In the genomic region with DNA sequence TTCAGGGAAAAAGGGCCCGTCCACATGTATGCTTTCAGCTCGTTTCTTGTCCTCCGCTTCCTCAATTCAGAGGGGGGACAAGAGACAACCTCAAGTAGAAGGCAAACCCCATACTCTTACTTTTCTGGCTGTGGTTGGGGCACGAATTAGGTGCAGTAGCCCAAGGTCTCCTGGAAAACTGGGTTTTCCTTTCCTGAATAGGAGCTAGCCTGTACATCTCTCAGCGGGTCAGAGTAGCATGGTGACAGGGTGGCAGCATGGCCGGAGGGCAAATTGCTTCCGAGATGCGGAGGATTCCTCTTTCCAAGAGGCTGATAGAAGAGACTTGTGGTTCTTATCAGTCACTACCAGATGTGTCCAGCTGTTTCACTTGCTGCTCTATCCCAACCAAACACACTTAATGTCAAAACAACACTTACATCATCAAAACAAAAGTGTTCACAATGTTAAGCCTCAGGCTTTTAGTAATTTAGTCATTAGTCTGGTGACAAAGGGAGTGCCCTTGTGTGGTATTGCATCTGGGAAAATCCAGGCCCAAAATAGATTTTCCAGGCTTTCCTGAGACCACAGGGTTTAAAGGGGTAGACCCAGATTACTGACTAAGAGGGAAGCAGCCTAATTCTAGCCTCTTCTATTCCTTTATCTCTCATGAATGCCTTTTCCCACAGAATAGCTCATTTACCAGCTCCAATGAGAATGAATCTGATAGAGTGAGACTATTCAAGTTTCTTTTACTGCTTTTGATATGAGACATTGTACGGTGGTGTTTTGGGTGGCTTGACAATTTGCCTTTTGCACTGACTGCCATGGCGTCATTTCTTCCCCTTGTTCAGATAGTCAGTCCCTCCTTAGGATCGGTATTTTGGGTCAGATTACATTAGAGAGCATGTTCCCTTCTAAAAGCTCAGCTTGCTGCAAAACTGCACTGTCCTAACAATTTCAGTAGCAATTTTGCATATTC, we compare ENCODE assay signal across 1 cellular context.
TF ChIP-seq lines count a peak whose summit lies in the region.

No MANE protein-coding gene starts in this region.

TF ChIP-seq in K562, 482 proteins besides CTCF, POLR2A, EP300 and RAD21 (continued from another document and continues in another):
- TF ChIP-seq, protein P1, sequence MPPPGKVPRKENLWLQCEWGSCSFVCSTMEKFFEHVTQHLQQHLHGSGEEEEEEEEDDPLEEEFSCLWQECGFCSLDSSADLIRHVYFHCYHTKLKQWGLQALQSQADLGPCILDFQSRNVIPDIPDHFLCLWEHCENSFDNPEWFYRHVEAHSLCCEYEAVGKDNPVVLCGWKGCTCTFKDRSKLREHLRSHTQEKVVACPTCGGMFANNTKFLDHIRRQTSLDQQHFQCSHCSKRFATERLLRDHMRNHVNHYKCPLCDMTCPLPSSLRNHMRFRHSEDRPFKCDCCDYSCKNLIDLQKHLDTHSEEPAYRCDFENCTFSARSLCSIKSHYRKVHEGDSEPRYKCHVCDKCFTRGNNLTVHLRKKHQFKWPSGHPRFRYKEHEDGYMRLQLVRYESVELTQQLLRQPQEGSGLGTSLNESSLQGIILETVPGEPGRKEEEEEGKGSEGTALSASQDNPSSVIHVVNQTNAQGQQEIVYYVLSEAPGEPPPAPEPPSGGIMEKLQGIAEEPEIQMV (tag; conservative IDR thresholded peaks at IDR 0.05; ENCODE audit: low read depth), result no peak
- TF ChIP-seq STAT5B (CRISPR knock-in tag; IDR thresholded peaks at IDR 0.05) (no peak), FOXP1 (CRISPR knock-in tag; IDR thresholded peaks at IDR 0.05) (peak; percentile 92), SAP30 (IDR thresholded peaks at IDR 0.05; ENCODE audit: borderline replicate concordance, insufficient read depth, low read depth, low read length, poor library complexity, severe bottlenecking) (no peak), RHOXF2B (CRISPR knock-in tag; conservative IDR thresholded peaks at IDR 0.05) (no peak), KHSRP (IDR thresholded peaks at IDR 0.05) (peak; percentile 75), ZKSCAN3 (CRISPR knock-in tag; IDR thresholded peaks at IDR 0.05) (no peak; the same call in 1 of the 2 replicates), IFI16 (CRISPR knock-in tag; IDR thresholded peaks at IDR 0.05) (no peak), NEUROD1 (IDR thresholded peaks at IDR 0.05; ENCODE audit: borderline replicate concordance, low read depth, low read length, partially characterized antibody) (peak; percentile 80), ZNF212 (CRISPR knock-in tag; IDR thresholded peaks at IDR 0.05) (no peak), ZNF586 (CRISPR knock-in tag; conservative IDR thresholded peaks at IDR 0.05) (no peak), ZNF175 (CRISPR knock-in tag; IDR thresholded peaks at IDR 0.05; ENCODE audit: low read depth) (peak; percentile 95), CAMTA2 (CRISPR knock-in tag; conservative IDR thresholded peaks at IDR 0.05) (no peak), RFX1 (IDR thresholded peaks at IDR 0.05) (no peak; the same call in 1 of the 2 replicates), RBM17 (IDR thresholded peaks at IDR 0.05; ENCODE audit: borderline replicate concordance, low read depth, low read length) (no peak), ETV1 (tag; conservative IDR thresholded peaks at IDR 0.05; ENCODE audit: low read depth) (peak; percentile 91), KAT7 (CRISPR knock-in tag; IDR thresholded peaks at IDR 0.05; ENCODE audit: borderline replicate concordance) (0 out of 2 replicates have a peak, but pooled peaks have one; percentile 39), CREB1 (IDR thresholded peaks at IDR 0.05) (peak; percentile 74; the same call in 1 of the 2 replicates), CREB1 (CRISPR knock-in tag; IDR thresholded peaks at IDR 0.05) (peak; percentile 43; the same call in 1 of the 2 replicates), HDAC1 (IDR thresholded peaks at IDR 0.05) (peak in 1 of 2 experiments; percentile 76; a peak in 2 of 4 replicates), ZNF133 (CRISPR knock-in tag; IDR thresholded peaks at IDR 0.05) (no peak), LCOR (CRISPR knock-in tag; IDR thresholded peaks at IDR 0.05) (peak; percentile 87), ZC3H8 (IDR thresholded peaks at IDR 0.05) (no peak), ZNF311 (CRISPR knock-in tag; IDR thresholded peaks at IDR 0.05) (peak; percentile 73; the same call in 1 of the 2 replicates), E2F3 (CRISPR knock-in tag; IDR thresholded peaks at IDR 0.05) (no peak), BCOR (IDR thresholded peaks at IDR 0.05) (peak; percentile 78), ELF4 (CRISPR knock-in tag; IDR thresholded peaks at IDR 0.05) (no peak), CHD4 (IDR thresholded peaks at IDR 0.05; ENCODE audit: insufficient read depth, insufficient replicate concordance, low read depth, low read length, poor library complexity, severe bottlenecking) (no peak), C11orf30 (IDR thresholded peaks at IDR 0.05; ENCODE audit: low read depth) (no peak), NELFE (IDR thresholded peaks at IDR 0.05; ENCODE audit: insufficient read depth, insufficient read length) (no peak), SIRT6 (IDR thresholded peaks at IDR 0.05; ENCODE audit: low read depth, low read length) (no peak), ZNF143 (CRISPR knock-in tag; IDR thresholded peaks at IDR 0.05) (no peak), ZFP1 (CRISPR knock-in tag; IDR thresholded peaks at IDR 0.05) (no peak), NCOA4 (IDR thresholded peaks at IDR 0.05; ENCODE audit: partially characterized antibody) (no peak)
- TF ChIP-seq, protein P2, sequence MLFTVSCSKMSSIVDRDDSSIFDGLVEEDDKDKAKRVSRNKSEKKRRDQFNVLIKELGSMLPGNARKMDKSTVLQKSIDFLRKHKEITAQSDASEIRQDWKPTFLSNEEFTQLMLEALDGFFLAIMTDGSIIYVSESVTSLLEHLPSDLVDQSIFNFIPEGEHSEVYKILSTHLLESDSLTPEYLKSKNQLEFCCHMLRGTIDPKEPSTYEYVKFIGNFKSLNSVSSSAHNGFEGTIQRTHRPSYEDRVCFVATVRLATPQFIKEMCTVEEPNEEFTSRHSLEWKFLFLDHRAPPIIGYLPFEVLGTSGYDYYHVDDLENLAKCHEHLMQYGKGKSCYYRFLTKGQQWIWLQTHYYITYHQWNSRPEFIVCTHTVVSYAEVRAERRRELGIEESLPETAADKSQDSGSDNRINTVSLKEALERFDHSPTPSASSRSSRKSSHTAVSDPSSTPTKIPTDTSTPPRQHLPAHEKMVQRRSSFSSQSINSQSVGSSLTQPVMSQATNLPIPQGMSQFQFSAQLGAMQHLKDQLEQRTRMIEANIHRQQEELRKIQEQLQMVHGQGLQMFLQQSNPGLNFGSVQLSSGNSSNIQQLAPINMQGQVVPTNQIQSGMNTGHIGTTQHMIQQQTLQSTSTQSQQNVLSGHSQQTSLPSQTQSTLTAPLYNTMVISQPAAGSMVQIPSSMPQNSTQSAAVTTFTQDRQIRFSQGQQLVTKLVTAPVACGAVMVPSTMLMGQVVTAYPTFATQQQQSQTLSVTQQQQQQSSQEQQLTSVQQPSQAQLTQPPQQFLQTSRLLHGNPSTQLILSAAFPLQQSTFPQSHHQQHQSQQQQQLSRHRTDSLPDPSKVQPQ (CRISPR knock-in tag; IDR thresholded peaks at IDR 0.05; ENCODE audit: borderline replicate concordance), result no peak
- TF ChIP-seq, protein P3, sequence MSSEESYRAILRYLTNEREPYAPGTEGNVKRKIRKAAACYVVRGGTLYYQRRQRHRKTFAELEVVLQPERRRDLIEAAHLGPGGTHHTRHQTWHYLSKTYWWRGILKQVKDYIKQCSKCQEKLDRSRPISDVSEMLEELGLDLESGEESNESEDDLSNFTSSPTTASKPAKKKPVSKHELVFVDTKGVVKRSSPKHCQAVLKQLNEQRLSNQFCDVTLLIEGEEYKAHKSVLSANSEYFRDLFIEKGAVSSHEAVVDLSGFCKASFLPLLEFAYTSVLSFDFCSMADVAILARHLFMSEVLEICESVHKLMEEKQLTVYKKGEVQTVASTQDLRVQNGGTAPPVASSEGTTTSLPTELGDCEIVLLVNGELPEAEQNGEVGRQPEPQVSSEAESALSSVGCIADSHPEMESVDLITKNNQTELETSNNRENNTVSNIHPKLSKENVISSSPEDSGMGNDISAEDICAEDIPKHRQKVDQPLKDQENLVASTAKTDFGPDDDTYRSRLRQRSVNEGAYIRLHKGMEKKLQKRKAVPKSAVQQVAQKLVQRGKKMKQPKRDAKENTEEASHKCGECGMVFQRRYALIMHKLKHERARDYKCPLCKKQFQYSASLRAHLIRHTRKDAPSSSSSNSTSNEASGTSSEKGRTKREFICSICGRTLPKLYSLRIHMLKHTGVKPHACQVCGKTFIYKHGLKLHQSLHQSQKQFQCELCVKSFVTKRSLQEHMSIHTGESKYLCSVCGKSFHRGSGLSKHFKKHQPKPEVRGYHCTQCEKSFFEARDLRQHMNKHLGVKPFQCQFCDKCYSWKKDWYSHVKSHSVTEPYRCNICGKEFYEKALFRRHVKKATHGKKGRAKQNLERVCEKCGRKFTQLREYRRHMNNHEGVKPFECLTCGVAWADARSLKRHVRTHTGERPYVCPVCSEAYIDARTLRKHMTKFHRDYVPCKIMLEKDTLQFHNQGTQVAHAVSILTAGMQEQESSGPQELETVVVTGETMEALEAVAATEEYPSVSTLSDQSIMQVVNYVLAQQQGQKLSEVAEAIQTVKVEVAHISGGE (CRISPR knock-in tag; IDR thresholded peaks at IDR 0.05), result peak in 1 of 3 experiments; percentile 80; a peak in 2 of 6 replicates
- TF ChIP-seq, protein P4, sequence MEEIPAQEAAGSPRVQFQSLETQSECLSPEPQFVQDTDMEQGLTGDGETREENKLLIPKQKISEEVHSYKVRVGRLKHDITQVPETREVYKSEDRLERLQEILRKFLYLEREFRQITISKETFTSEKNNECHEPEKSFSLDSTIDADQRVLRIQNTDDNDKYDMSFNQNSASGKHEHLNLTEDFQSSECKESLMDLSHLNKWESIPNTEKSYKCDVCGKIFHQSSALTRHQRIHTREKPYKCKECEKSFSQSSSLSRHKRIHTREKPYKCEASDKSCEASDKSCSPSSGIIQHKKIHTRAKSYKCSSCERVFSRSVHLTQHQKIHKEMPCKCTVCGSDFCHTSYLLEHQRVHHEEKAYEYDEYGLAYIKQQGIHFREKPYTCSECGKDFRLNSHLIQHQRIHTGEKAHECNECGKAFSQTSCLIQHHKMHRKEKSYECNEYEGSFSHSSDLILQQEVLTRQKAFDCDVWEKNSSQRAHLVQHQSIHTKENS (CRISPR knock-in tag; IDR thresholded peaks at IDR 0.05), result no peak
- TF ChIP-seq, protein P5, sequence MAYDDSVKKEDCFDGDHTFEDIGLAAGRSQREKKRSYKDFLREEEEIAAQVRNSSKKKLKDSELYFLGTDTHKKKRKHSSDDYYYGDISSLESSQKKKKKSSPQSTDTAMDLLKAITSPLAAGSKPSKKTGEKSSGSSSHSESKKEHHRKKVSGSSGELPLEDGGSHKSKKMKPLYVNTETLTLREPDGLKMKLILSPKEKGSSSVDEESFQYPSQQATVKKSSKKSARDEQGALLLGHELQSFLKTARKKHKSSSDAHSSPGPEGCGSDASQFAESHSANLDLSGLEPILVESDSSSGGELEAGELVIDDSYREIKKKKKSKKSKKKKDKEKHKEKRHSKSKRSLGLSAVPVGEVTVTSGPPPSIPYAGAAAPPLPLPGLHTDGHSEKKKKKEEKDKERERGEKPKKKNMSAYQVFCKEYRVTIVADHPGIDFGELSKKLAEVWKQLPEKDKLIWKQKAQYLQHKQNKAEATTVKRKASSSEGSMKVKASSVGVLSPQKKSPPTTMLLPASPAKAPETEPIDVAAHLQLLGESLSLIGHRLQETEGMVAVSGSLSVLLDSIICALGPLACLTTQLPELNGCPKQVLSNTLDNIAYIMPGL (CRISPR knock-in tag; IDR thresholded peaks at IDR 0.05), result no peak
- TF ChIP-seq, protein P6, sequence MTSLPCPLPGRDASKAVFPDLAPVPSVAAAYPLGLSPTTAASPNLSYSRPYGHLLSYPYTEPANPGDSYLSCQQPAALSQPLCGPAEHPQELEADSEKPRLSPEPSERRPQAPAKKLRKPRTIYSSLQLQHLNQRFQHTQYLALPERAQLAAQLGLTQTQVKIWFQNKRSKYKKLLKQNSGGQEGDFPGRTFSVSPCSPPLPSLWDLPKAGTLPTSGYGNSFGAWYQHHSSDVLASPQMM (CRISPR knock-in tag; IDR thresholded peaks at IDR 0.05), result no peak
- TF ChIP-seq, protein P7, sequence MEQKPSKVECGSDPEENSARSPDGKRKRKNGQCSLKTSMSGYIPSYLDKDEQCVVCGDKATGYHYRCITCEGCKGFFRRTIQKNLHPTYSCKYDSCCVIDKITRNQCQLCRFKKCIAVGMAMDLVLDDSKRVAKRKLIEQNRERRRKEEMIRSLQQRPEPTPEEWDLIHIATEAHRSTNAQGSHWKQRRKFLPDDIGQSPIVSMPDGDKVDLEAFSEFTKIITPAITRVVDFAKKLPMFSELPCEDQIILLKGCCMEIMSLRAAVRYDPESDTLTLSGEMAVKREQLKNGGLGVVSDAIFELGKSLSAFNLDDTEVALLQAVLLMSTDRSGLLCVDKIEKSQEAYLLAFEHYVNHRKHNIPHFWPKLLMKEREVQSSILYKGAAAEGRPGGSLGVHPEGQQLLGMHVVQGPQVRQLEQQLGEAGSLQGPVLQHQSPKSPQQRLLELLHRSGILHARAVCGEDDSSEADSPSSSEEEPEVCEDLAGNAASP (IDR thresholded peaks at IDR 0.05), result no peak
- TF ChIP-seq, protein P8, sequence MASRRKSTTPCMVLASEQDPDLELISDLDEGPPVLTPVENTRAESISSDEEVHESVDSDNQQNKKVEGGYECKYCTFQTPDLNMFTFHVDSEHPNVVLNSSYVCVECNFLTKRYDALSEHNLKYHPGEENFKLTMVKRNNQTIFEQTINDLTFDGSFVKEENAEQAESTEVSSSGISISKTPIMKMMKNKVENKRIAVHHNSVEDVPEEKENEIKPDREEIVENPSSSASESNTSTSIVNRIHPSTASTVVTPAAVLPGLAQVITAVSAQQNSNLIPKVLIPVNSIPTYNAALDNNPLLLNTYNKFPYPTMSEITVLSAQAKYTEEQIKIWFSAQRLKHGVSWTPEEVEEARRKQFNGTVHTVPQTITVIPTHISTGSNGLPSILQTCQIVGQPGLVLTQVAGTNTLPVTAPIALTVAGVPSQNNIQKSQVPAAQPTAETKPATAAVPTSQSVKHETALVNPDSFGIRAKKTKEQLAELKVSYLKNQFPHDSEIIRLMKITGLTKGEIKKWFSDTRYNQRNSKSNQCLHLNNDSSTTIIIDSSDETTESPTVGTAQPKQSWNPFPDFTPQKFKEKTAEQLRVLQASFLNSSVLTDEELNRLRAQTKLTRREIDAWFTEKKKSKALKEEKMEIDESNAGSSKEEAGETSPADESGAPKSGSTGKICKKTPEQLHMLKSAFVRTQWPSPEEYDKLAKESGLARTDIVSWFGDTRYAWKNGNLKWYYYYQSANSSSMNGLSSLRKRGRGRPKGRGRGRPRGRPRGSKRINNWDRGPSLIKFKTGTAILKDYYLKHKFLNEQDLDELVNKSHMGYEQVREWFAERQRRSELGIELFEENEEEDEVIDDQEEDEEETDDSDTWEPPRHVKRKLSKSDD (conservative IDR thresholded peaks at IDR 0.05; ENCODE audit: low read length), result no peak
